8 cellular contexts compared by ENCODE assay signal in the genomic region with DNA sequence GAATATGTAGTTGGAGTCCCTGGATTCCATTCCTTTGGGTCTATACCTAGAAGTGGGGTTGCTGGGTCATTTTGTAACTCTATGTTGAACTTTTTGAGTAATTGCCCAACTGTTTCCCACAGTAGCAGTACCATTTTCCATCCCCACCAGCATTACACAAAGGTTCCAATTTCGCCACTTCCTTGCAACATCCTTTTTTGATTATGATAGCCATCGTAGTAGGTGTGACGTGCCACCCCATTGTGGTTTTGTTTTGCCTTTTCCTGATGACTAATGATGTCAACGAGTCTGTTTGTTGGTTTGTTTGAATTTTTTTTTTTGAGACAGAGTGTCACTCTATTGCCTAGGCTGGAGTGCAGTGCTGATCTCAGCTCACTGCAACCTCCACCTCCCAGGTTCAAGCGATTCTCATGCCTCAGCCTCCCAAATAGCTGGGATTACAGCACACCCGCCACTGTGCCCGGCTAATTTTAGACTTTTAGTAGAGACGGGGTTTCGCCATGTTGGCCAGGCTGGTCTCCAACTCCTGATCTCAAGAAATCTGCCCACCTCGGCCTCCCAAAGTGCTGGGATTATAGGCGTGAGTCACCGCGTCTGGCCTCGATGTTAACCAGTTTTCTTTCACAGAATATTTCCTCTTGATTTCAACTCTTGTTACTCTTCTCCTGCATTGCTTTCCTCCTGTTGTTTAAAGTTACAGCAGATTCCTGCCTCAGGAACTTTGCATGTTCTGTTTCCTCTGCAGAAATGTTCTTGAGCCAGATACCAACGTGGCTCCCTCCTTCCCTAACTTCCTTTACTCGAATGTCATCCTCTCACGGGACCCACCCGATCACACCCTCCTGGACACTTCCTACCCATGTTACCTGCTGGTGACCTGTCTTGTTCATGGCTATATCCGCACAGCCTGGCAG. TPM values are rescaled to one million over a fixed set of nuclear protein-coding genes. Genes with fewer than 3 reads are reported as not detected.
DNase-seq lines count a peak whose midpoint lies in the region; ATAC-seq and TF ChIP-seq lines count a peak whose summit lies in the region.

No MANE protein-coding gene starts in this region.

- no peak overlapping the region for H3K27ac Mint-ChIP-seq in HFFc6

- peak overlapping the region; percentile 10 for H2AK5ac ChIP-seq in neuronal stem cell (ENCODE audit: low read depth, low read length)

- H3K79me2 ChIP-seq in GM23248 (ENCODE audit: insufficient read depth) = no peaks in the 10 kb centered on the region

- peaks cover 33% of the 10 kb centered on the region for H3K4me1 Mint-ChIP-seq in HFFc6 (ENCODE audit: low read depth)

- CTCF ChIA-PET in RWPE1 (lab: Yijun Ruan, JAX) = no interaction called here

- no peaks in the 10 kb centered on the region for H3F3A ChIP-seq in GM23248 (ENCODE audit: insufficient read depth)

- POLR2A ChIA-PET in RWPE1 (lab: Yijun Ruan, JAX; ENCODE audit: low non-redundant PET) = no interaction called here

- H3K9me3 ChIP-seq in GM23248 (ENCODE audit: low read depth) = no peaks in the 10 kb centered on the region
- H3K9me3 ChIP-seq in neuronal stem cell (replicated peaks in 1 of 2; ENCODE audit: control insufficient read depth in 2 of 2, insufficient read depth in 1 of 2, low read depth in 1 of 2, low read length in 2 of 2) = no peaks in the 10 kb centered on the region

- H3K4ac ChIP-seq in neuronal stem cell (ENCODE audit: low read length) = no peak overlapping the region

- no peak overlapping the region for H2BK12ac ChIP-seq in neuronal stem cell (ENCODE audit: low read length)

- H2BK5ac ChIP-seq in neuronal stem cell (ENCODE audit: low read length) = no peak overlapping the region

- no peak overlapping the region for H3K4me3 Mint-ChIP-seq in HFFc6

- no peak overlapping the region for H3K4me2 ChIP-seq in GM23248 (ENCODE audit: unreplicated experiment)
- H3K4me2 ChIP-seq in neuronal stem cell (ENCODE audit: insufficient read depth, low read length, poor library complexity, severe bottlenecking) = no peak overlapping the region

- no peaks in the 10 kb centered on the region for H3K27me3 ChIP-seq in GM23248 (replicated peaks; ENCODE audit: insufficient read depth)
- no peaks in the 10 kb centered on the region for H3K27me3 ChIP-seq in neuronal stem cell (ENCODE audit: control insufficient read depth in 3 of 3, insufficient read depth in 3 of 3, low read depth in 1 of 3, low read length in 3 of 3)

- no peak overlapping the region for H2AFZ ChIP-seq in GM23248
- no peak overlapping the region for H2AFZ ChIP-seq in neuronal stem cell (ENCODE audit: low read length)

- H4K91ac ChIP-seq in neuronal stem cell (ENCODE audit: low read depth, low read length, poor library complexity) = no peak overlapping the region

- H3K4me1 ChIP-seq in GM23248 (ENCODE audit: insufficient read depth) (peaks cover 4% of the 10 kb centered on the region; the same call in 1 of the 2 replicates), neuronal stem cell (ENCODE audit: control insufficient read depth in 2 of 2, insufficient read depth in 1 of 2, low read depth in 1 of 2, low read length in 2 of 2) (peaks cover 4 to 7% of the 10 kb centered on the region in 2 donors)

- H4K20me1 ChIP-seq in GM23248 (ENCODE audit: insufficient read depth) = no peaks in the 10 kb centered on the region

- no peak for ATAC-seq in HG02678 (IDR thresholded peaks at IDR 0.05; ENCODE audit: unreplicated experiment)
- ATAC-seq in GM21360 (IDR thresholded peaks at IDR 0.05; ENCODE audit: unreplicated experiment) = no peak

- H3K9ac ChIP-seq in GM23248 = no peak overlapping the region
- no peak overlapping the region for H3K9ac ChIP-seq in neuronal stem cell (ENCODE audit: low read depth, low read length, poor library complexity)

- H3K27ac ChIP-seq in GM23248 (no peak overlapping the region), RWPE1 (peak overlapping the region; percentile 97), neuronal stem cell (replicated peaks; ENCODE audit: low read length) (no peak overlapping the region)

- 52 to 54% methylated on average over 19 of the region's 19 CpGs for WGBS in GM23248 (ENCODE audit: low coverage in 1 of 2, low lambda C conversion rate in 2 of 2, missing lambda C conversion rate in 2 of 2), 2 experiments
- WGBS in neuronal stem cell (ENCODE audit: extremely low coverage in 2 of 2, insufficient read length in 2 of 2, insufficient replicate concordance in 1 of 2), 2 donors = no CpG with 5 or more reads among the region's 19 CpGs

- H4K8ac ChIP-seq in neuronal stem cell (ENCODE audit: low read depth, low read length) = no peak overlapping the region

- H3K23ac ChIP-seq in neuronal stem cell (ENCODE audit: low read depth, low read length, poor library complexity) = no peak overlapping the region

- TF ChIP-seq CTCF in RWPE1 (conservative IDR thresholded peaks at IDR 0.05; ENCODE audit: low read depth) (no peak), HFFc6 (IDR thresholded peaks at IDR 0.05) (no peak)

- H3K27me3 Mint-ChIP-seq in HFFc6 (ENCODE audit: insufficient read depth) = peaks cover 2% of the 10 kb centered on the region

- H3K9me2 ChIP-seq in GM23248 (ENCODE audit: insufficient read depth) = no peaks in the 10 kb centered on the region

- H3K36me3 ChIP-seq in GM23248 (ENCODE audit: low read depth) (no peaks in the 10 kb centered on the region), neuronal stem cell (replicated peaks in 1 of 2; ENCODE audit: control insufficient read depth in 2 of 2, insufficient read depth in 2 of 2, low read length in 2 of 2) (no peaks in the 10 kb centered on the region)

- H3K9me3 Mint-ChIP-seq in HFFc6 = no peaks in the 10 kb centered on the region

- H3K36me3 Mint-ChIP-seq in HFFc6 (ENCODE audit: low read depth) = no peaks in the 10 kb centered on the region

- no peaks in the 10 kb centered on the region for H3K79me1 ChIP-seq in neuronal stem cell (ENCODE audit: low read depth, low read length)

- in situ Hi-C loops in GM23248 (cut with MboI) = no loop called here

- H3K4me3 ChIP-seq in GM23248 (no peak overlapping the region), neuronal stem cell (ENCODE audit: low read length in 2 of 2) (no peak overlapping the region)

- peak; percentile 72 for DNase-seq in GM23248
- DNase-seq in RWPE1 (ENCODE audit: low spot score) = no peak
- DNase-seq in amniotic epithelial cell (ENCODE audit: low read depth) = peak; percentile 83
- DNase-seq in neuronal stem cell (ENCODE audit: low spot score) = no peak
- DNase-seq in HFFc6 = no peak
- no peak for DNase-seq in amniotic stem cell (lab: John Stamatoyannopoulos, UW)

- H3K18ac ChIP-seq in neuronal stem cell (ENCODE audit: low read length) = no peak overlapping the region

- H3K14ac ChIP-seq in neuronal stem cell (ENCODE audit: low read length) = no peak overlapping the region

- H2BK15ac ChIP-seq in neuronal stem cell (ENCODE audit: low read length) = no peak overlapping the region

- no peak overlapping the region for H2BK120ac ChIP-seq in neuronal stem cell (ENCODE audit: low read depth, low read length)

RNA-seq across cellular contexts. Expression of a gene that starts 3.6 kb away (rescaled TPM):
- total RNA-seq in GM23248 (2014; rRNA removed; shearing (Covaris generic)) = 4.0 and 5.2 TPM in 2 replicates
- 6.0 and 6.2 TPM in 2 replicates for polyA plus RNA-seq in GM23248 (2016; fragmentation: Nextera tagmentation; extraction: Ambion mirVana)
- 1.4 TPM for polyA plus RNA-seq in neuronal stem cell (2013, experiment 1 of 2)
- 1.4 TPM for polyA plus RNA-seq in neuronal stem cell (2013, experiment 2 of 2)
- total RNA-seq in HFFc6 (2021; fragmentation: NEBNext Ultra II Directional; extraction: Animal tissue kit (Norgen Biotek cat#: 25700)) = 1 to 10 TPM in 3 of 6 experiments, under 1 TPM in 3; 0.51 to 2.8 (median 1.0) TPM

RNA-seq across cellular contexts. Expression of a gene that starts 23.5 kb away (rescaled TPM):
- 51.1 and 56.3 TPM in 2 replicates for total RNA-seq in GM23248 (2014; rRNA removed; shearing (Covaris generic))
- 11.4 and 12.0 TPM in 2 replicates for polyA plus RNA-seq in GM23248 (2016; fragmentation: Nextera tagmentation; extraction: Ambion mirVana)
- 109 TPM for polyA plus RNA-seq in neuronal stem cell (2013, experiment 1 of 2)
- polyA plus RNA-seq in neuronal stem cell (2013, experiment 2 of 2) = 102 TPM
- total RNA-seq in HFFc6 (2021; fragmentation: NEBNext Ultra II Directional; extraction: Animal tissue kit (Norgen Biotek cat#: 25700)) = 10 to 100 TPM; 30.0 to 41.1 (median 35.8) TPM

RNA-seq across cellular contexts. Expression of a gene that starts 30.0 kb away (rescaled TPM):
- total RNA-seq in GM23248 (2014; rRNA removed; shearing (Covaris generic)) = 4.9 and 5.9 TPM in 2 replicates
- 28.6 TPM in 2 replicates for polyA plus RNA-seq in GM23248 (2016; fragmentation: Nextera tagmentation; extraction: Ambion mirVana)
- 6.6 TPM for polyA plus RNA-seq in neuronal stem cell (2013, experiment 1 of 2)
- polyA plus RNA-seq in neuronal stem cell (2013, experiment 2 of 2) = 7.4 TPM
- 10 to 100 TPM; 18.2 to 28.7 (median 21.3) TPM for total RNA-seq in HFFc6 (2021; fragmentation: NEBNext Ultra II Directional; extraction: Animal tissue kit (Norgen Biotek cat#: 25700))

RNA-seq across cellular contexts. Expression of a gene that starts 43.1 kb away (rescaled TPM):
- 86.6 and 116 TPM in 2 replicates for total RNA-seq in GM23248 (2014; rRNA removed; shearing (Covaris generic))
- polyA plus RNA-seq in GM23248 (2016; fragmentation: Nextera tagmentation; extraction: Ambion mirVana) = 65.0 and 67.2 TPM in 2 replicates
- polyA plus RNA-seq in neuronal stem cell (2013, experiment 1 of 2) = 56.3 TPM
- 57.3 TPM for polyA plus RNA-seq in neuronal stem cell (2013, experiment 2 of 2)
- total RNA-seq in HFFc6 (2021; fragmentation: NEBNext Ultra II Directional; extraction: Animal tissue kit (Norgen Biotek cat#: 25700)) = 100 to 1,000 TPM; 123 to 157 (median 138) TPM

Comparison
In these comparisons a context has a peak if more than half of its experiments do, and no peak if none do; other contexts are left out.
1. DNase-seq: peak in GM23248 (single experiment) and amniotic epithelial cell (single experiment); none in RWPE1 (single experiment), neuronal stem cell (single experiment), HFFc6 (single experiment) and amniotic stem cell (single experiment).